13 cellular contexts compared by ENCODE assay signal in the genomic region with DNA sequence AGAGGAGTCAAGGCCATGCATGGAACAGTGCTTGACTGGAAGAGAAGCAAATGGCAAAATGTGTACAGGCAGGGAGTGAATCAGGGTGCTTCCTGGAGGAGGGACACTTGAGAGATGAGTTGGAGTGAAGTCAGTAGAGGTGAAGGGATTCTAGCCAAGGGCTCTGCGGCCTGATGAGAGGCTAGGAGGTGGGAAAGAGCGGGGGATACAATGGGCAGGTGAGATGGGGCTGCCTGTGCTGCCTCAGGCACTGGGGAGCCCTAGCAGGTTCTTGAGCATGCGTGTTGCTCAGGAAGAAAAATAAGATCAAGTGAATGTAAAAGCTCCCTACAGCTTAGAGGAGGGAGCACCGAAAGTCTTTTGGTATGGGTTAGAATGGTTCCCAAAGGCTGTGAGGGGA. TPM values are rescaled to one million over a fixed set of nuclear protein-coding genes. Genes with fewer than 3 reads are reported as not detected.
DNase-seq lines count a peak whose midpoint lies in the region; TF ChIP-seq lines count a peak whose summit lies in the region.
"Had no signal": no experiment of that assay in that cellular context is flagged by ENCODE, and none has a peak within 500 bp of the region (broad histone marks: within the 10 kb centered on the region; RNA-seq: fewer than 3 reads in every experiment).

No MANE protein-coding gene starts in this region.

- H3K27me3 ChIP-seq in mammary epithelial cell (ENCODE audit: insufficient read depth, low read length) (no peaks in the 10 kb centered on the region), esophagus (ENCODE audit: control insufficient read depth in 1 of 2, insufficient read depth in 2 of 2, low read length in 2 of 2) (no peaks in the 10 kb centered on the region), neural progenitor cell (no peaks in the 10 kb centered on the region), uterus (no peaks in the 10 kb centered on the region)
- H3K27me3 ChIP-seq: cardiac muscle cell had no signal

- no peak overlapping the region for H3K4me3 Mint-ChIP-seq in MCF 10A (ENCODE audit: unreplicated experiment)
- H3K4me3 Mint-ChIP-seq in neural progenitor cell, result no peak overlapping the region

- peak overlapping the region; percentile 90 for H3K27ac Mint-ChIP-seq in MCF 10A (ENCODE audit: low read depth, unreplicated experiment)
- H3K27ac Mint-ChIP-seq in neural progenitor cell, result peak overlapping the region; percentile 5

- intact Hi-C loops in MCF 10A (cut with micrococcal nuclease) (no loop called here), mammary epithelial cell (cut with micrococcal nuclease) (no loop called here), uterus (cut with DNase I; ENCODE audit: low total_unique reads) (no loop called here)

- H3F3A ChIP-seq in neural progenitor cell (ENCODE audit: low read depth), result no peaks in the 10 kb centered on the region

- H3K36me3 ChIP-seq in mammary epithelial cell (ENCODE audit: insufficient read depth, low read length) (no peaks in the 10 kb centered on the region), esophagus (ENCODE audit: control insufficient read depth in 2 of 2, insufficient read depth in 2 of 2, low read length in 1 of 2) (peaks cover 0 to 6% of the 10 kb centered on the region in 2 donors), neural progenitor cell (no peaks in the 10 kb centered on the region), uterus (no peaks in the 10 kb centered on the region)
- H3K36me3 ChIP-seq: cardiac muscle cell had no signal

- no peak for DNase-seq in MCF 10A (ENCODE audit: unreplicated experiment)
- DNase-seq in mammary epithelial cell, result no peak
- DNase-seq in neural progenitor cell (ENCODE audit: low spot score), result no peak
- DNase-seq in uterus, result no peak
- DNase-seq in NCI-H1105 (lab: John Stamatoyannopoulos, UW), result no peak
- no peak for DNase-seq in NOMO-1 treated with DMSO at 0.1 percent for 48 hours (lab: John Stamatoyannopoulos, UW; ENCODE audit: unreplicated experiment)
- no peak for DNase-seq in DMS114 treated with DMSO at 0.1 percent for 48 hours (lab: John Stamatoyannopoulos, UW; ENCODE audit: unreplicated experiment)
- DNase-seq: activated CD4-positive, alpha-beta T cell treated with anti-CD3 and anti-CD28 coated beads for 4 hours; DMS79; NK-92 treated with Interleukin-12 subunit alpha and Interleukin-12 subunit beta, amount 100 ng/mL, for 24 hours; stimulated activated CD4-positive, alpha-beta T cell treated with anti-CD3 and anti-CD28 coated beads, Interleukin-4, amount 100 ng/mL, for 24 hours had no signal

- BruUV-seq in MCF 10A (replicated peaks; lab: Mats Ljungman, UMichigan), result no TSS peak
- BruUV-seq in mammary epithelial cell (replicated peaks; lab: Mats Ljungman, UMichigan), result no TSS peak

- POLR2A ChIA-PET in MCF 10A (lab: Yijun Ruan, JAX), result interaction anchor here (0.9 to 19.9 kb wide), 4 partner anchors 10 to 85 kb away, joined by 3 to 431 read pairs (median 28); partner anchors contain the start of gene DUSP1

- H4K20me1 ChIP-seq in mammary epithelial cell (ENCODE audit: insufficient read depth, low read length), result no peaks in the 10 kb centered on the region
- H4K20me1 ChIP-seq in neural progenitor cell (ENCODE audit: low read depth), result peaks cover 89% of the 10 kb centered on the region

- H3K4me1 ChIP-seq in mammary epithelial cell (ENCODE audit: insufficient read depth, low read length), result peaks cover 44% of the 10 kb centered on the region
- peaks cover 15 to 78% of the 10 kb centered on the region in 2 donors for H3K4me1 ChIP-seq in esophagus (ENCODE audit: control insufficient read depth in 2 of 2, insufficient read depth in 2 of 2, low read length in 1 of 2)
- H3K4me1 ChIP-seq in neural progenitor cell, result peaks cover 2% of the 10 kb centered on the region
- peaks cover 42 to 47% of the 10 kb centered on the region in 2 donors for H3K4me1 ChIP-seq in uterus

- no peak overlapping the region for H2AFZ ChIP-seq in mammary epithelial cell (ENCODE audit: low read depth, low read length)
- no peak overlapping the region for H2AFZ ChIP-seq in neural progenitor cell (replicated peaks)

- peaks cover 82% of the 10 kb centered on the region for H3K4me1 Mint-ChIP-seq in MCF 10A (ENCODE audit: insufficient read depth, unreplicated experiment)
- peaks cover 30% of the 10 kb centered on the region for H3K4me1 Mint-ChIP-seq in neural progenitor cell

- H3K9ac ChIP-seq in mammary epithelial cell (ENCODE audit: insufficient read depth, low read length) (no peak overlapping the region), neural progenitor cell (no peak overlapping the region)

- no peaks in the 10 kb centered on the region for H3K27me3 Mint-ChIP-seq in MCF 10A (ENCODE audit: insufficient read depth, unreplicated experiment)
- peaks cover 2% of the 10 kb centered on the region for H3K27me3 Mint-ChIP-seq in neural progenitor cell (ENCODE audit: insufficient read depth, low read depth)

- dilution Hi-C loops in mammary epithelial cell (cut with HindIII; ENCODE audit: low sequenced_read_pairs), result loop anchor here (5.0 kb wide), 1 partner anchor 41 kb away; no protein-coding TSS in a partner anchor

- H3K36me3 Mint-ChIP-seq in MCF 10A (ENCODE audit: insufficient read depth, unreplicated experiment), result peaks cover 61% of the 10 kb centered on the region
- H3K36me3 Mint-ChIP-seq in neural progenitor cell, result no peaks in the 10 kb centered on the region

- in situ Hi-C loops in mammary epithelial cell (cut with MboI; ENCODE audit: low sequenced_read_pairs in 2 of 2), result no loop called here

- no peak for TF ChIP-seq POLR2A in uterus (IDR thresholded peaks at IDR 0.05)

- no peaks in the 10 kb centered on the region for H3K9me3 ChIP-seq in mammary epithelial cell (replicated peaks; ENCODE audit: insufficient read depth, low read length)
- H3K9me3 ChIP-seq in esophagus (ENCODE audit: control insufficient read depth in 2 of 2, insufficient read depth in 1 of 2, low read depth in 1 of 2, low read length in 1 of 2), result no peaks in the 10 kb centered on the region
- no peaks in the 10 kb centered on the region for H3K9me3 ChIP-seq in neural progenitor cell (ENCODE audit: low read depth)
- no peaks in the 10 kb centered on the region for H3K9me3 ChIP-seq in uterus

- H3K27ac ChIP-seq in mammary epithelial cell (ENCODE audit: insufficient read depth, low read depth, low read length) (no peak overlapping the region), esophagus (ENCODE audit: low read depth in 2 of 2, low read length in 1 of 2) (peak overlapping the region; percentile 44 to 95), neural progenitor cell (no peak overlapping the region), uterus (peak overlapping the region; percentile 86 to 93)
- H3K27ac ChIP-seq: cardiac muscle cell had no signal

- TF ChIP-seq CTCF in MCF 10A (IDR thresholded peaks at IDR 0.05; ENCODE audit: unreplicated experiment) (no peak), mammary epithelial cell (conservative IDR thresholded peaks at IDR 0.05 in 1 of 2, IDR thresholded peaks at IDR 0.05 in 1 of 2; ENCODE audit: extremely low read depth in 1 of 2, insufficient read depth in 1 of 2, low read depth in 1 of 2, low read length in 2 of 2) (no peak), neural progenitor cell (IDR thresholded peaks at IDR 0.05) (no peak), uterus (IDR thresholded peaks at IDR 0.05) (no peak)

- peaks cover 62% of the 10 kb centered on the region for H3K79me2 ChIP-seq in mammary epithelial cell (ENCODE audit: insufficient read depth, low read length)
- peaks cover 38% of the 10 kb centered on the region for H3K79me2 ChIP-seq in neural progenitor cell (ENCODE audit: low read depth)

- H3K9me3 Mint-ChIP-seq in MCF 10A (ENCODE audit: unreplicated experiment) (no peaks in the 10 kb centered on the region), neural progenitor cell (no peaks in the 10 kb centered on the region)

- H3K4me3 ChIP-seq in mammary epithelial cell (replicated peaks in 1 of 3; ENCODE audit: insufficient read depth in 1 of 3, low read depth in 2 of 3, low read length in 3 of 3) (no peak overlapping the region), esophagus (ENCODE audit: low read depth in 1 of 2, low read length in 2 of 2) (no peak overlapping the region), neural progenitor cell (no peak overlapping the region), uterus (no peak overlapping the region)
- H3K4me3 ChIP-seq: cardiac muscle cell had no signal

- CTCF ChIA-PET in MCF 10A (lab: Yijun Ruan, JAX) (interaction anchor here (0.6 to 1.7 kb wide), 5 partner anchors 8 to 143 kb away, joined by 3 to 5 read pairs (median 4); partner anchors contain the start of gene DUSP1), mammary epithelial cell (lab: Charles Lee; ENCODE audit: low non-redundant PET) (no interaction called here)

- H3K4me2 ChIP-seq in mammary epithelial cell (ENCODE audit: insufficient read depth, low read depth, low read length) (no peak overlapping the region), neural progenitor cell (no peak overlapping the region)

- 100% methylated on average over 4 of the region's 4 CpGs for WGBS in mammary epithelial cell (ENCODE audit: low coverage, missing lambda C conversion rate)
- WGBS in esophagus, 2 donors, result 97 to 98% methylated on average over 4 of the region's 4 CpGs

RNA-seq across cellular contexts. Expression of gene ERGIC1, which starts 22.3 kb away (rescaled TPM):
- total RNA-seq in MCF 10A (2022), result 257 and 292 TPM in 2 replicates
- 10 to 100 TPM; 58.8 to 98.6 TPM for total RNA-seq in mammary epithelial cell
- polyA plus RNA-seq in mammary epithelial cell, result 111 TPM
- polyA minus RNA-seq in mammary epithelial cell, result 158 TPM
- polyA plus RNA-seq in esophagus, result 10 to 100 TPM; 45.2 to 47.1 TPM
- total RNA-seq in neural progenitor cell (ENCODE audit: low replicate concordance), result 28.7 and 50.8 TPM in 2 replicates
- 100 to 1,000 TPM in 1 of 4 donors, 10 to 100 TPM in 3; 34.8 to 130 (median 67.7) TPM for total RNA-seq in uterus

Comparison
In these comparisons a context has a peak if more than half of its experiments do, and no peak if none do; other contexts are left out.
1. H3K27ac ChIP-seq: peak in esophagus (2 of 2) and uterus (2 of 2); none in mammary epithelial cell (single experiment) and neural progenitor cell (single experiment).